In genomic region chr17:65404761-65405160, GRCh38 we compare ENCODE assay signal across 6 cellular contexts.
"Had no signal": no experiment of that assay in that cellular context is flagged by ENCODE, and none has a peak within 500 bp of the region (broad histone marks: within the 10 kb centered on the region; RNA-seq: fewer than 3 reads in every experiment).

No MANE protein-coding gene starts in this region.

- H3K4me1 ChIP-seq: HAP-1 had no signal

- FAIRE-seq: HTR-8/SVneo had no signal

- H2AFZ ChIP-seq: GM23338 had no signal

- H3K9me3 ChIP-seq: HAP-1 had no signal

- H3K36me3 ChIP-seq: HAP-1 had no signal

- ATAC-seq: GM23338, HCT116 had no signal

- H3K4me2 ChIP-seq: GM23338 had no signal

- DNase-seq: H7, KG1 had no signal

- H3K4me3 ChIP-seq: GM23338, HAP-1 had no signal
